In genomic region chr22:42433754-42434153, GRCh38 we compare ENCODE assay signal across 15 cellular contexts. TPM values are rescaled to one million over a fixed set of nuclear protein-coding genes. Genes with fewer than 3 reads are reported as not detected.
DNase-seq lines count a peak whose midpoint lies in the region; ATAC-seq lines count a peak whose summit lies in the region.
"Had no signal": no experiment of that assay in that cellular context is flagged by ENCODE, and none has a peak within 500 bp of the region (broad histone marks: within the 10 kb centered on the region; RNA-seq: fewer than 3 reads in every experiment).

No MANE protein-coding gene starts in this region.

- ATAC-seq in HG02623 (IDR thresholded peaks at IDR 0.05; ENCODE audit: unreplicated experiment) (no peak), HG03139 (IDR thresholded peaks at IDR 0.05; ENCODE audit: unreplicated experiment) (no peak), HG02763 (IDR thresholded peaks at IDR 0.05; ENCODE audit: unreplicated experiment) (no peak)

- DNase-seq in NCI-H2081 (lab: John Stamatoyannopoulos, UW) = peak; percentile 41 to 74
- no peak for DNase-seq in NCI-H2081 treated with DMSO at 0.1 percent for 48 hours (lab: John Stamatoyannopoulos, UW)
- peak; percentile 72 for DNase-seq in NCI-H345 treated with DMSO at 0.1 percent for 48 hours (lab: John Stamatoyannopoulos, UW; ENCODE audit: unreplicated experiment)
- DNase-seq: activated CD4-positive, alpha-beta T cell treated with anti-CD3 and anti-CD28 coated beads for 4 hours; HCEC 1CT; kidney; MG63; stimulated activated CD4-positive, alpha-beta T cell treated with anti-CD3 and anti-CD28 coated beads, Interleukin-2, amount 100 ng/mL, for 48 hours; T1000 had no signal

- no peaks in the 10 kb centered on the region for H3K27me3 ChIP-seq in esophagus (ENCODE audit: control insufficient read depth in 1 of 2, insufficient read depth in 2 of 2, low read length in 2 of 2)
- H3K27me3 ChIP-seq: MG63 had no signal

- H3K27ac ChIP-seq in esophagus (ENCODE audit: low read depth in 2 of 2, low read length in 1 of 2) (peak overlapping the region; percentile 48 to 77), skin epidermis (peak overlapping the region in 15 of 21 experiments; percentile 15 to 88 (median 48))
- H3K27ac ChIP-seq: SJSA1 had no signal

- peaks cover 0 to 25% of the 10 kb centered on the region in 2 donors for H3K4me1 ChIP-seq in esophagus (ENCODE audit: control insufficient read depth in 2 of 2, insufficient read depth in 2 of 2, low read length in 1 of 2)

- no peaks in the 10 kb centered on the region for H3K36me3 ChIP-seq in esophagus (ENCODE audit: control insufficient read depth in 2 of 2, insufficient read depth in 2 of 2, low read length in 1 of 2)
- H3K36me3 ChIP-seq: MG63, SJSA1 had no signal

- WGBS in esophagus, 2 donors = 46 to 59% methylated on average over 13 of the region's 13 CpGs

- no peak overlapping the region for H3K4me3 ChIP-seq in esophagus (ENCODE audit: low read depth in 1 of 2, low read length in 2 of 2)
- H3K4me3 ChIP-seq in skin epidermis = no peak overlapping the region
- H3K4me3 ChIP-seq: MG63, SJSA1 had no signal

- no peaks in the 10 kb centered on the region for H3K9me3 ChIP-seq in esophagus (ENCODE audit: control insufficient read depth in 2 of 2, insufficient read depth in 1 of 2, low read depth in 1 of 2, low read length in 1 of 2)
- H3K9me3 ChIP-seq: MG63, SJSA1 had no signal

RNA-seq across cellular contexts. Expression of gene NFAM1, which starts 1.6 kb away (rescaled TPM):
- polyA plus RNA-seq in esophagus = under 1 TPM; 0.24 to 0.28 TPM
